In the genomic region with DNA sequence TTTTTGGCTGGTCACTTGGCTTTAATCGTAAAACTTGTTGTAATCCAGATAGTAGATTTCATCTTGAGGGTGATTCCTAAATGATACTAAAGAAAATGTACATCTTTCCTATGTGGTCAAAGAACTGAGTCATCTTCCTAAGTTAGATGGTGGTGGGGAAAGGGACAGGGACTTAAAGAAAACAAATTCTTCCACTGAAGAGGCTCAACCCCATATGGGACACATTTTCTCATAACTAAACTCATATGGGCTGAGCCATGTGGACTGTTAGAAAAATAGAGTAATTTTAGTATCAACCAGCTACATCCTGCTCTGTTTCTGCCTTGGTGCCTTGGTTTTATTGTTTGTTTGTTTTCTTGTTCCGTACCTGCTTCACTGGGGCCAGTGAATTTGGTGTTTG, we compare ENCODE assay signal across 20 cellular contexts.
"Had no signal": no experiment of that assay in that cellular context is flagged by ENCODE, and none has a peak within 500 bp of the region (broad histone marks: within the 10 kb centered on the region; RNA-seq: fewer than 3 reads in every experiment).

No MANE protein-coding gene starts in this region.

- H3K4me3 Mint-ChIP-seq: activated CD4-positive, alpha-beta T cell treated with anti-CD3 and anti-CD28 coated beads, Interleukin-2, amount 10 ng/mL, durations not matched to agents 7 days and 5 days; activated CD8-positive, alpha-beta T cell treated with anti-CD3 and anti-CD28 coated beads, Interleukin-2, amount 10 ng/mL, durations not matched to agents 7 days and 5 days; activated naive CD8-positive, alpha-beta T cell treated with anti-CD3 and anti-CD28 coated beads for 36 hours; activated T-cell treated with anti-CD3 and anti-CD28 coated beads, Interleukin-2, amount 50 U/mL, for 24 hours; T-helper 1 cell treated with Interleukin-12 subunit alpha and Interleukin-12 subunit beta and Interleukin-4 antibody, amounts not matched to agents 30 μg/mL and 1 μg/mL, for 36 hours had no signal

- H3K27ac ChIP-seq: brain microvascular endothelial cell, cardiac muscle cell, PC-9 had no signal

- H2AFZ ChIP-seq: PC-9 had no signal

- DNase-seq: activated CD4-positive, alpha-beta T cell treated with anti-CD3 and anti-CD28 coated beads, Interleukin-2, amount 10 ng/mL, durations not matched to agents 7 days and 5 days; activated CD8-positive, alpha-beta memory T cell treated with anti-CD3 and anti-CD28 coated beads, Interleukin-2, amount 50 U/mL, for 48 hours; activated CD8-positive, alpha-beta T cell treated with anti-CD3 and anti-CD28 coated beads, Interleukin-2, amount 10 ng/mL, durations not matched to agents 7 days and 5 days; activated naive CD8-positive, alpha-beta T cell treated with anti-CD3 and anti-CD28 coated beads for 36 hours; activated T-cell treated with anti-CD3 and anti-CD28 coated beads, Interleukin-2, amount 50 U/mL, for 24 hours; brain microvascular endothelial cell; cerebellar nuclear complex; Kasumi-1; KBM-7; NCI-H1048; NCI-H146; NCI-H187 treated with DMSO at 0.1 percent for 48 hours; NCI-H2081 treated with DMSO at 0.1 percent for 48 hours; NCI-H446; NCI-H524; PC-9; SHP77 treated with DMSO at 0.1 percent for 48 hours had no signal

- H3K27me3 Mint-ChIP-seq: activated naive CD8-positive, alpha-beta T cell treated with anti-CD3 and anti-CD28 coated beads for 36 hours; activated T-cell treated with anti-CD3 and anti-CD28 coated beads, Interleukin-2, amount 50 U/mL, for 24 hours had no signal

- H3K27me3 ChIP-seq: brain microvascular endothelial cell, cardiac muscle cell had no signal

- H3K36me3 Mint-ChIP-seq: activated naive CD8-positive, alpha-beta T cell treated with anti-CD3 and anti-CD28 coated beads for 36 hours had no signal

- H3K27ac Mint-ChIP-seq: activated CD4-positive, alpha-beta T cell treated with anti-CD3 and anti-CD28 coated beads, Interleukin-2, amount 10 ng/mL, durations not matched to agents 7 days and 5 days; activated CD8-positive, alpha-beta T cell treated with anti-CD3 and anti-CD28 coated beads, Interleukin-2, amount 10 ng/mL, durations not matched to agents 7 days and 5 days; activated naive CD8-positive, alpha-beta T cell treated with anti-CD3 and anti-CD28 coated beads for 36 hours; activated T-cell treated with anti-CD3 and anti-CD28 coated beads, Interleukin-2, amount 50 U/mL, for 24 hours; T-helper 1 cell treated with Interleukin-12 subunit alpha and Interleukin-12 subunit beta and Interleukin-4 antibody, amounts not matched to agents 30 μg/mL and 1 μg/mL, for 36 hours had no signal

- H3K4me2 ChIP-seq: PC-9 had no signal

- H3K36me3 ChIP-seq: brain microvascular endothelial cell, cardiac muscle cell had no signal

- H3K4me3 ChIP-seq: cardiac muscle cell, PC-9 had no signal

- ATAC-seq: activated CD4-positive, CD25-positive, alpha-beta regulatory T cell treated with anti-CD3 and anti-CD28 coated beads, Interleukin-2, amount 50 U/mL, for 24 hours; activated CD8-positive, alpha-beta T cell treated with anti-CD3 and anti-CD28 coated beads, Interleukin-2, amount 10 ng/mL, durations not matched to agents 7 days and 5 days had no signal

- H3K9me3 Mint-ChIP-seq: activated CD4-positive, alpha-beta T cell treated with anti-CD3 and anti-CD28 coated beads, Interleukin-2, amount 10 ng/mL, durations not matched to agents 7 days and 5 days; activated naive CD8-positive, alpha-beta T cell treated with anti-CD3 and anti-CD28 coated beads for 36 hours; activated T-cell treated with anti-CD3 and anti-CD28 coated beads, Interleukin-2, amount 50 U/mL, for 24 hours; T-helper 1 cell treated with Interleukin-12 subunit alpha and Interleukin-12 subunit beta and Interleukin-4 antibody, amounts not matched to agents 30 μg/mL and 1 μg/mL, for 36 hours had no signal
